ENCODE assay signal across 14 cellular contexts in genomic region chr6:82217014-82217621, GRCh38.
DNase-seq lines count a peak whose midpoint lies in the region; ATAC-seq, FAIRE-seq and TF ChIP-seq lines count a peak whose summit lies in the region.
"Had no signal": no experiment of that assay in that cellular context is flagged by ENCODE, and none has a peak within 500 bp of the region (broad histone marks: within the 10 kb centered on the region; RNA-seq: fewer than 3 reads in every experiment).

No MANE protein-coding gene starts in this region.

- FAIRE-seq in TTC549 (lab: Jason Lieb, UNC) = peak; percentile 36

- no peak for TF ChIP-seq CTCF in WERI-Rb-1 (IDR thresholded peaks at IDR 0.05; ENCODE audit: low read depth, low read length)

- no peaks in the 10 kb centered on the region for H3K9me3 ChIP-seq in WERI-Rb-1 (ENCODE audit: severe bottlenecking)
- H3K9me3 ChIP-seq: adrenal gland had no signal

- no peak overlapping the region for H3K4me3 ChIP-seq in WERI-Rb-1 (ENCODE audit: low read depth, low read length)
- H3K4me3 ChIP-seq: adrenal gland had no signal

- DNase-seq in NCI-H2081 treated with DMSO at 0.1 percent for 48 hours (lab: John Stamatoyannopoulos, UW) (no peak), WERI-Rb-1 (no peak), SKM-1 (lab: John Stamatoyannopoulos, UW; ENCODE audit: unreplicated experiment) (no peak), RKO (ENCODE audit: low spot score) (no peak)
- DNase-seq: activated B cell treated with CpG ODN at 0.5 μM for 24 hours; adrenal gland; COR-L47; NCI-H82; stimulated activated naive CD8-positive, alpha-beta T cell treated with anti-CD3 and anti-CD28 coated beads, Interleukin-15, amount 100 ng/mL, for 72 hours had no signal

- ATAC-seq in GM18508 (IDR thresholded peaks at IDR 0.05; ENCODE audit: insufficient read depth, unreplicated experiment) = peak; percentile 96
- peak; percentile 86 for ATAC-seq in GM21367 (IDR thresholded peaks at IDR 0.05; ENCODE audit: unreplicated experiment)
- peak; percentile 87 for ATAC-seq in HG03060 (IDR thresholded peaks at IDR 0.05; ENCODE audit: low read depth, unreplicated experiment)
- ATAC-seq: stimulated activated naive CD8-positive, alpha-beta T cell treated with anti-CD3 and anti-CD28 coated beads, Interleukin-15, amount 100 ng/mL, for 72 hours had no signal

- no peaks in the 10 kb centered on the region for H3K27me3 ChIP-seq in WERI-Rb-1 (ENCODE audit: insufficient read depth, low read depth, severe bottlenecking)
- H3K27me3 ChIP-seq: adrenal gland had no signal

- H3K36me3 ChIP-seq in WERI-Rb-1 = peaks cover 33% of the 10 kb centered on the region

- no peak overlapping the region for H3K27ac ChIP-seq in WERI-Rb-1
- H3K27ac ChIP-seq: adrenal gland, KMS-11 had no signal
